In genomic region chr11:106986673-106987072, GRCh38 we compare ENCODE assay signal across 18 cellular contexts. TPM values are rescaled to one million over a fixed set of nuclear protein-coding genes. Genes with fewer than 3 reads are reported as not detected.
"Had no signal": no experiment of that assay in that cellular context is flagged by ENCODE, and none has a peak within 500 bp of the region (broad histone marks: within the 10 kb centered on the region; RNA-seq: fewer than 3 reads in every experiment).

No MANE protein-coding gene starts in this region.

- ATAC-seq: activated T-helper 17 cell treated with anti-CD3 and anti-CD28 coated beads, Interleukin-2, amount 50 U/mL, for 72 hours; left colon had no signal

- H3K4me1 ChIP-seq: prostate gland, stomach had no signal

- H3K36me3 ChIP-seq: prostate gland, stomach had no signal

- H3K27me3 ChIP-seq: stomach, testis had no signal

- H3K27ac ChIP-seq: prostate gland, stomach, testis had no signal

- H3K4me3 ChIP-seq: lung, prostate gland, stomach, testis had no signal

- DNase-seq: activated CD4-positive, alpha-beta memory T cell treated with anti-CD3 and anti-CD28 coated beads, Interleukin-2, amount 10 ng/mL, durations not matched to agents 7 days and 5 days; activated CD4-positive, alpha-beta T cell treated with anti-CD3 and anti-CD28 coated beads for 48 hours; activated CD4-positive, CD25-positive, alpha-beta regulatory T cell; activated naive CD4-positive, alpha-beta T cell; activated naive CD8-positive, alpha-beta T cell treated with anti-CD3 and anti-CD28 coated beads for 36 hours; activated T-cell treated with anti-CD3 and anti-CD28 coated beads, Interleukin-2, amount 50 U/mL, for 1 hour; hypothalamus; islet precursor cell; left colon; midbrain; right cardiac atrium; small intestine; stimulated activated CD4-positive, alpha-beta T cell treated with anti-CD3 and anti-CD28 coated beads, Interleukin-4, amount 100 ng/mL, for 1 hour; stomach; testis had no signal

- H3K9me3 ChIP-seq: prostate gland, stomach, testis had no signal

RNA-seq across cellular contexts. Expression of gene GUCY1A2, which starts 31.6 kb away (rescaled TPM):
- total RNA-seq: activated CD4-positive, alpha-beta memory T cell treated with anti-CD3 and anti-CD28 coated beads, Interleukin-2, amount 10 ng/mL, durations not matched to agents 7 days and 5 days; activated naive CD8-positive, alpha-beta T cell treated with anti-CD3 and anti-CD28 coated beads for 36 hours had no signal
